In genomic region chr21:28256420-28256831, GRCh38 we compare ENCODE assay signal across 1 cellular context.
TF ChIP-seq lines count a peak whose summit lies in the region.

No MANE protein-coding gene starts in this region.

TF ChIP-seq in HepG2, 621 proteins besides CTCF, POLR2A, EP300 and RAD21 (continued from another document and continues in another):
- TF ChIP-seq HMGXB3 (CRISPR knock-in tag; IDR thresholded peaks at IDR 0.05; ENCODE audit: borderline replicate concordance) (0 out of 2 replicates have a peak, but pooled peaks have one; percentile 47), ZSCAN29 (CRISPR knock-in tag; conservative IDR thresholded peaks at IDR 0.05) (no peak), PITX1 (CRISPR knock-in tag; IDR thresholded peaks at IDR 0.05) (peak; percentile 74; the same call in 1 of the 2 replicates), SMC3 (IDR thresholded peaks at IDR 0.05; ENCODE audit: low read length) (peak; percentile 14; the same call in 1 of the 2 replicates), ZNF503 (CRISPR knock-in tag; IDR thresholded peaks at IDR 0.05) (peak; percentile 70; the same call in 1 of the 2 replicates), GLMP (CRISPR knock-in tag; IDR thresholded peaks at IDR 0.05; ENCODE audit: borderline replicate concordance) (no peak), FLYWCH1 (CRISPR knock-in tag; IDR thresholded peaks at IDR 0.05) (no peak), MLX (CRISPR knock-in tag; IDR thresholded peaks at IDR 0.05) (peak; percentile 84), HMGXB4 (CRISPR knock-in tag; IDR thresholded peaks at IDR 0.05; ENCODE audit: borderline replicate concordance in 1 of 2, low read depth in 1 of 2) (0 out of 4 replicates have a peak, but pooled peaks of 1 of the 2 experiments have one; percentile 31), FOXJ3 (CRISPR knock-in tag; IDR thresholded peaks at IDR 0.05; ENCODE audit: borderline replicate concordance) (peak; percentile 82; the same call in 1 of the 2 replicates), ISL2 (CRISPR knock-in tag; IDR thresholded peaks at IDR 0.05) (peak; percentile 88), TEAD3 (CRISPR knock-in tag; optimal IDR thresholded peaks at IDR 0.05; ENCODE audit: borderline replicate concordance) (peak; percentile 95), PHF5A (CRISPR knock-in tag; IDR thresholded peaks at IDR 0.05; ENCODE audit: low read depth, unreplicated experiment) (peak; percentile 35), SPEN (CRISPR knock-in tag; IDR thresholded peaks at IDR 0.05; ENCODE audit: low read depth) (peak; percentile 61; the same call in 1 of the 2 replicates), ZGPAT (CRISPR knock-in tag; IDR thresholded peaks at IDR 0.05) (peak; percentile 84), ZBTB33 (CRISPR knock-in tag; IDR thresholded peaks at IDR 0.05) (0 out of 2 replicates have a peak, but pooled peaks have one; percentile 8), HMG20A (CRISPR knock-in tag; IDR thresholded peaks at IDR 0.05; ENCODE audit: borderline replicate concordance) (peak; percentile 94), BHLHE40 (IDR thresholded peaks at IDR 0.05; ENCODE audit: low read length) (no peak), FOXK1 (CRISPR knock-in tag; IDR thresholded peaks at IDR 0.05; ENCODE audit: borderline replicate concordance, low read depth) (peak; percentile 92), SIX1 (CRISPR knock-in tag; IDR thresholded peaks at IDR 0.05; ENCODE audit: borderline replicate concordance) (peak; percentile 54; the same call in 1 of the 2 replicates), ZNF710 (CRISPR knock-in tag; IDR thresholded peaks at IDR 0.05; ENCODE audit: borderline replicate concordance) (peak; percentile 71), NAIF1 (CRISPR knock-in tag; IDR thresholded peaks at IDR 0.05; ENCODE audit: borderline replicate concordance) (no peak), RERE (CRISPR knock-in tag; IDR thresholded peaks at IDR 0.05; ENCODE audit: low read depth) (peak; percentile 50; the same call in 1 of the 2 replicates), ZNF644 (CRISPR knock-in tag; IDR thresholded peaks at IDR 0.05; ENCODE audit: low read depth) (peak; percentile 59; the same call in 1 of the 2 replicates), ZNF770 (CRISPR knock-in tag; IDR thresholded peaks at IDR 0.05) (no peak), NR2F1 (CRISPR knock-in tag; IDR thresholded peaks at IDR 0.05) (peak; percentile 60 to 87), BCL6 (CRISPR knock-in tag; IDR thresholded peaks at IDR 0.05) (peak; percentile 86)
